Comparison of ENCODE assay signal across 26 cellular contexts in the genomic region with DNA sequence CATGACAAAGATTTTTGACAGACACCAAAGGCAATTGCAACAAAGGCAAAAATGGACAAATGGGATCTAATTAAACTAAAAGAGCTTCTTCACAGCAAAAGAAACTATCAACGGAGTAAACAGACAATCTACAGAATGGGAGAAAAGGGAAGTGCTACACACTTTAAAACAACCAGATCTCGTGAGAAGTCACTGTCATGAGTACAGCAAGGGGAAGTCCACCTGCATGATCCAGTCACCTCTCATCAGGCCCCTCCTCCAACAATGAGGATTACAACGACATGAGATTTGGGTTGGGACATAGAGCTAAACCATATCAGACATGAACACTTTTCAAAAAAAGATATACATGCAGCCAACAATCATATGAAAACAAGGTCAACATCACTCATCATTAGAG. TPM values are rescaled to one million over a fixed set of nuclear protein-coding genes. Genes with fewer than 3 reads are reported as not detected.
"Had no signal": no experiment of that assay in that cellular context is flagged by ENCODE, and none has a peak within 500 bp of the region (broad histone marks: within the 10 kb centered on the region; RNA-seq: fewer than 3 reads in every experiment).

No MANE protein-coding gene starts in this region.

- DNase-seq: activated CD4-positive, alpha-beta memory T cell treated with anti-CD3 and anti-CD28 coated beads, Interleukin-2, amount 10 ng/mL, durations not matched to agents 7 days and 5 days; activated CD4-positive, alpha-beta T cell treated with anti-CD3 and anti-CD28 coated beads for 1 hour; activated CD4-positive, alpha-beta T cell treated with anti-CD3 and anti-CD28 coated beads for 4 hours; activated CD4-positive, alpha-beta T cell treated with anti-CD3 and anti-CD28 coated beads, Interleukin-2, amount 10 ng/mL, durations not matched to agents 7 days and 5 days; activated CD4-positive, alpha-beta T cell treated with anti-CD3 and anti-CD28 coated beads, Interleukin-2, amount 50 U/mL, for 4 hours; activated CD8-positive, alpha-beta memory T cell treated with anti-CD3 and anti-CD28 coated beads, Interleukin-2, amount 50 U/mL, for 48 hours; activated gamma-delta T cell; activated naive CD4-positive, alpha-beta T cell; activated naive CD4-positive, alpha-beta T cell treated with anti-CD3 and anti-CD28 coated beads, Interleukin-2, amount 10 ng/mL, durations not matched to agents 7 days and 5 days; activated naive CD8-positive, alpha-beta T cell treated with anti-CD3 and anti-CD28 coated beads, Interleukin-2, amount 10 ng/mL, durations not matched to agents 7 days and 5 days; activated T-cell treated with anti-CD3 and anti-CD28 coated beads for 4 hours; activated T-cell treated with anti-CD3 and anti-CD28 coated beads, Interleukin-2, amount 50 U/mL, for 24 hours; activated T-cell treated with anti-CD3 and anti-CD28 coated beads, Interleukin-2, amount 50 U/mL, for 72 hours; central memory CD4-positive, alpha-beta T cell; dorsolateral prefrontal cortex; effector memory CD4-positive, alpha-beta T cell; endodermal cell; foreskin fibroblast; head of caudate nucleus; T-helper 2 cell had no signal

- FAIRE-seq: frontal cortex had no signal

- H3K27me3 ChIP-seq: ascending aorta, breast epithelium, cardiac muscle cell, dorsolateral prefrontal cortex had no signal

- H3K27ac ChIP-seq: ascending aorta, breast epithelium, cardiac muscle cell, coronary artery, dorsolateral prefrontal cortex, VCaP had no signal

- H3K4me3 ChIP-seq: ascending aorta, breast epithelium, cardiac muscle cell, coronary artery, dorsolateral prefrontal cortex had no signal

RNA-seq across cellular contexts. Expression of a gene that starts 58.3 kb away (rescaled TPM):
- polyA plus RNA-seq: cardiac muscle cell had no signal
